In the genomic region with DNA sequence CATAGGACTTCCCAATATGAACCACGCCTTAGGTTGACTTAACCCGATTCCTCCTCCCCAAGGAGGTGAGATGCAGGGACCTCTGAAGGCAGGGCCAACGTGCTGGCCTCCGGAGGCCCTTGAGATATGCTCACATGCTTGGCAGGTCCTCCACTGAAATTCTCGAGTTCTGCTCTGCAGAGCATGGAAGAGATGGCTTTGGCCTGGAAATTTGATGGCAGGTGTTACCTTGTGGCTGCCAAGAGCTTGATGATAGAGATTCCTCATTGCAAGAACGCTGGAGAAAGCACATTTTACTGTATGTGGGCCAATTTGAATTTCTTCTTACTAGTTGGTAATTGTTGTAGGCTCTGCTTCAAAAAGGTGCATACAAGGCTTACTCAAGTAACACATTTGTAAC, we compare ENCODE assay signal across 26 cellular contexts.
DNase-seq lines count a peak whose midpoint lies in the region; ATAC-seq lines count a peak whose summit lies in the region.
"Had no signal": no experiment of that assay in that cellular context is flagged by ENCODE, and none has a peak within 500 bp of the region (broad histone marks: within the 10 kb centered on the region; RNA-seq: fewer than 3 reads in every experiment).

No MANE protein-coding gene starts in this region.

- intact Hi-C loops in head of caudate nucleus (cut with DNase I) = loop anchor here (10.0 kb wide), 1 partner anchor 56 kb away; no protein-coding TSS in a partner anchor

- no peak for ATAC-seq in GM19395 (IDR thresholded peaks at IDR 0.05; ENCODE audit: unreplicated experiment)
- ATAC-seq: HCT116, HepG2, SK-N-SH treated with all-trans-retinoic acid at 6 μM for 48 hours had no signal

- peak overlapping the region; percentile 9 for H3K27ac ChIP-seq in temporal lobe (ENCODE audit: low read depth, low read length)
- H3K27ac ChIP-seq: 22Rv1, BLaER1, HL-60 had no signal

- peak; percentile 39 for DNase-seq in DMS 273 (lab: John Stamatoyannopoulos, UW; ENCODE audit: unreplicated experiment)
- DNase-seq in DMS 273 treated with DMSO at 0.1 percent for 48 hours (lab: John Stamatoyannopoulos, UW) = no peak
- DNase-seq in NCI-H446 treated with DMSO at 0.1 percent for 48 hours (lab: John Stamatoyannopoulos, UW) = peak; percentile 98
- DNase-seq in cerebellum (ENCODE audit: low spot score) = peak; percentile 83
- no peak for DNase-seq in head of caudate nucleus
- DNase-seq in NCI-H82 (lab: John Stamatoyannopoulos, UW) = no peak
- DNase-seq: ACHN; CD4-positive, alpha-beta T cell; COR-L47; GDM1; KBM-7; NCI-H1092 treated with DMSO at 0.1 percent for 48 hours; NCI-H1436 treated with DMSO at 0.1 percent for 48 hours; NCI-H2081 treated with DMSO at 0.1 percent for 48 hours; NCI-H524; NCI-H774; OCI-M1; SHP77 had no signal

Comparison
In these comparisons a context has a peak if more than half of its experiments do, and no peak if none do; other contexts are left out.
1. DNase-seq: peak in DMS 273 (single experiment), NCI-H446 treated with DMSO at 0.1 percent for 48 hours (single experiment) and cerebellum (single experiment); none in DMS 273 treated with DMSO at 0.1 percent for 48 hours (single experiment), head of caudate nucleus (0 of 42) and NCI-H82 (single experiment).